In genomic region chr3:162507397-162507796, GRCh38 we compare ENCODE assay signal across 22 cellular contexts.
"Had no signal": no experiment of that assay in that cellular context is flagged by ENCODE, and none has a peak within 500 bp of the region (broad histone marks: within the 10 kb centered on the region; RNA-seq: fewer than 3 reads in every experiment).

No MANE protein-coding gene starts in this region.

- H3K27me3 ChIP-seq: body of pancreas, cardiac muscle cell, pancreas, right atrium auricular region, transverse colon had no signal

- H3K36me3 ChIP-seq: cardiac muscle cell, pancreas, right atrium auricular region, transverse colon had no signal

- DNase-seq: activated CD4-positive, alpha-beta T cell treated with anti-CD3 and anti-CD28 coated beads for 1 hour; activated T-cell treated with anti-CD3 and anti-CD28 coated beads, Interleukin-2, amount 50 U/mL, for 1 hour; body of pancreas; dermis blood vessel endothelial cell; effector CD8-positive, alpha-beta T cell; erythroblast; foreskin melanocyte; hypothalamus; left cardiac atrium; pancreas; psoas muscle; stimulated activated CD4-positive, alpha-beta T cell treated with anti-CD3 and anti-CD28 coated beads, Interleukin-1b, Interleukin-23, amount 100 ng/mL, for 48 hours; stimulated activated naive CD8-positive, alpha-beta T cell treated with anti-CD3 and anti-CD28 coated beads, Interleukin-15, amount 100 ng/mL, for 72 hours; T-cell; transverse colon had no signal

- H3K4me1 ChIP-seq: body of pancreas, pancreas, psoas muscle, right atrium auricular region, transverse colon had no signal

- H3K27me3 Mint-ChIP-seq: activated naive CD8-positive, alpha-beta T cell; activated T-helper 17 cell treated with anti-CD3 and anti-CD28 coated beads, Interleukin-2, amount 50 U/mL, for 72 hours; memory B cell; natural killer cell treated with Interleukin-12 subunit alpha and Interleukin-12 subunit beta and Interleukin-15 and Interleukin-18, amount 100 ng/mL, for 72 hours; stimulated activated naive CD8-positive, alpha-beta T cell treated with anti-CD3 and anti-CD28 coated beads, Interleukin-15, amount 100 ng/mL, for 72 hours; T-cell had no signal

- H3K9me3 ChIP-seq: body of pancreas, pancreas, psoas muscle, right atrium auricular region, transverse colon had no signal

- H3K36me3 Mint-ChIP-seq: activated naive CD8-positive, alpha-beta T cell; memory B cell; T-cell had no signal

- H3K27ac Mint-ChIP-seq: activated naive CD8-positive, alpha-beta T cell; activated T-helper 17 cell treated with anti-CD3 and anti-CD28 coated beads, Interleukin-2, amount 50 U/mL, for 72 hours; memory B cell; natural killer cell treated with Interleukin-12 subunit alpha and Interleukin-12 subunit beta and Interleukin-15 and Interleukin-18, amount 100 ng/mL, for 72 hours; stimulated activated naive CD8-positive, alpha-beta T cell treated with anti-CD3 and anti-CD28 coated beads, Interleukin-15, amount 100 ng/mL, for 72 hours; T-cell; T-helper 2 cell treated with Interferon-gamma antibody and Interleukin-4, amounts not matched to agents 5 μg/mL and 100 μg/mL, for 36 hours had no signal

- H3K4me3 Mint-ChIP-seq: activated naive CD8-positive, alpha-beta T cell; activated T-helper 17 cell treated with anti-CD3 and anti-CD28 coated beads, Interleukin-2, amount 50 U/mL, for 72 hours; memory B cell; natural killer cell treated with Interleukin-12 subunit alpha and Interleukin-12 subunit beta and Interleukin-15 and Interleukin-18, amount 100 ng/mL, for 72 hours; stimulated activated naive CD8-positive, alpha-beta T cell treated with anti-CD3 and anti-CD28 coated beads, Interleukin-15, amount 100 ng/mL, for 72 hours; T-cell; T-helper 2 cell treated with Interferon-gamma antibody and Interleukin-4, amounts not matched to agents 5 μg/mL and 100 μg/mL, for 36 hours had no signal

- H3K27ac ChIP-seq: body of pancreas, cardiac muscle cell, pancreas, psoas muscle, right atrium auricular region, transverse colon had no signal

- H3K4me1 Mint-ChIP-seq: activated T-helper 17 cell treated with anti-CD3 and anti-CD28 coated beads, Interleukin-2, amount 50 U/mL, for 72 hours; memory B cell; stimulated activated naive CD8-positive, alpha-beta T cell treated with anti-CD3 and anti-CD28 coated beads, Interleukin-15, amount 100 ng/mL, for 72 hours; T-cell had no signal

- H3K4me3 ChIP-seq: body of pancreas, cardiac muscle cell, pancreas, psoas muscle, right atrium auricular region, transverse colon had no signal

- ATAC-seq: activated T-helper 17 cell treated with anti-CD3 and anti-CD28 coated beads, Interleukin-2, amount 50 U/mL, for 72 hours; body of pancreas; left cardiac atrium; natural killer cell treated with Interleukin-12 subunit alpha and Interleukin-12 subunit beta and Interleukin-15 and Interleukin-18, amount 100 ng/mL, for 72 hours; pancreas; psoas muscle; stimulated activated naive CD8-positive, alpha-beta T cell treated with anti-CD3 and anti-CD28 coated beads, Interleukin-15, amount 100 ng/mL, for 72 hours; T-cell had no signal
